Comparison of ENCODE assay signal across 8 cellular contexts in genomic region chr9:93684806-93685553, GRCh38.
DNase-seq lines count a peak whose midpoint lies in the region; ATAC-seq and TF ChIP-seq lines count a peak whose summit lies in the region.

No MANE protein-coding gene starts in this region.

- DNase-seq in AG09319 (ENCODE audit: extremely low read depth, low read depth) (no peak), SKM-1 treated with dmso at 0.1 percent for 144 hours (lab: John Stamatoyannopoulos, UW; ENCODE audit: unreplicated experiment) (peak; percentile 10), iPS-NIHi11 (ENCODE audit: low spot score) (peak; percentile 49), NCI-H2029 treated with DMSO at 0.1 percent for 48 hours (lab: John Stamatoyannopoulos, UW) (no peak), CD1c-positive myeloid dendritic cell (ENCODE audit: extremely low spot score) (no peak), NCI-H446 (lab: John Stamatoyannopoulos, UW) (no peak)

- ATAC-seq in HG02763 (IDR thresholded peaks at IDR 0.05; ENCODE audit: unreplicated experiment): no peak

- TF ChIP-seq CTCF in AG09319 (IDR thresholded peaks at IDR 0.05; ENCODE audit: low read depth, low read length) (peak; percentile 23), GM12872 (IDR thresholded peaks at IDR 0.05; ENCODE audit: insufficient read depth, low read depth, low read length) (peak; percentile 24; the same call in 1 of the 3 replicates)

Comparison
In these comparisons a context has a peak if more than half of its experiments do, and no peak if none do; other contexts are left out.
1. DNase-seq: peak in SKM-1 treated with dmso at 0.1 percent for 144 hours (single experiment) and iPS-NIHi11 (single experiment); none in AG09319 (single experiment), NCI-H2029 treated with DMSO at 0.1 percent for 48 hours (single experiment), CD1c-positive myeloid dendritic cell (single experiment) and NCI-H446 (0 of 2).